8 cellular contexts compared by ENCODE assay signal in genomic region chr10:81873932-81874816, GRCh38. TPM values are rescaled to one million over a fixed set of nuclear protein-coding genes. Genes with fewer than 3 reads are reported as not detected.
DNase-seq lines count a peak whose midpoint lies in the region; FAIRE-seq and TF ChIP-seq lines count a peak whose summit lies in the region.

No MANE protein-coding gene starts in this region.

- no peak for FAIRE-seq in kidney (lab: Jason Lieb, UNC)

- H3K9me3 ChIP-seq in HUES48 (ENCODE audit: control insufficient read depth, insufficient read depth, low read length) (no peaks in the 10 kb centered on the region), mammary epithelial cell (replicated peaks; ENCODE audit: insufficient read depth, low read length) (no peaks in the 10 kb centered on the region), kidney (ENCODE audit: control insufficient read depth in 1 of 2, low read length in 2 of 2) (no peaks in the 10 kb centered on the region), thyroid gland (no peaks in the 10 kb centered on the region)

- H3K27me3 ChIP-seq in HUES48 (ENCODE audit: control insufficient read depth, insufficient read depth, low read length) (peaks cover 58% of the 10 kb centered on the region), mammary epithelial cell (ENCODE audit: insufficient read depth, low read length) (peaks cover 24% of the 10 kb centered on the region), thyroid gland (no peaks in the 10 kb centered on the region)

- H3K36me3 ChIP-seq in HUES48 (ENCODE audit: control insufficient read depth, insufficient read depth, low read length) (no peaks in the 10 kb centered on the region), mammary epithelial cell (ENCODE audit: insufficient read depth, low read length) (no peaks in the 10 kb centered on the region), kidney (ENCODE audit: control insufficient read depth in 1 of 2, insufficient read depth in 2 of 2, low read length in 2 of 2) (no peaks in the 10 kb centered on the region), thyroid gland (no peaks in the 10 kb centered on the region)

- no peak overlapping the region for H2AFZ ChIP-seq in mammary epithelial cell (ENCODE audit: low read depth, low read length)

- no peak overlapping the region for H3K9ac ChIP-seq in HUES48 (ENCODE audit: low read depth, low read length)
- no peak overlapping the region for H3K9ac ChIP-seq in mammary epithelial cell (ENCODE audit: insufficient read depth, low read length)
- H3K9ac ChIP-seq in kidney (ENCODE audit: low read length in 2 of 2), result no peak overlapping the region

- in situ Hi-C loops in mammary epithelial cell (cut with MboI; ENCODE audit: low sequenced_read_pairs in 2 of 2), result no loop called here

- no peak for TF ChIP-seq POLR2A in thyroid gland (IDR thresholded peaks at IDR 0.05)

- 3% methylated on average over 8 of the region's 80 CpGs for WGBS in mammary epithelial cell (ENCODE audit: low coverage, missing lambda C conversion rate)
- WGBS in thyroid gland, 2 donors, result 1% methylated on average over 26 of the region's 80 CpGs; no CpG with 5 or more reads in 1 of the 2 donors

- CTCF ChIA-PET in mammary epithelial cell (lab: Charles Lee; ENCODE audit: low non-redundant PET), result no interaction called here

- H3K4me1 ChIP-seq in HUES48 (ENCODE audit: control insufficient read depth, insufficient read depth, low read length) (peaks cover 33% of the 10 kb centered on the region), mammary epithelial cell (ENCODE audit: insufficient read depth, low read length) (peaks cover 2% of the 10 kb centered on the region), kidney (ENCODE audit: control insufficient read depth in 1 of 2, insufficient read depth in 1 of 2, low read depth in 1 of 2, low read length in 2 of 2) (peaks cover 0 to 10% of the 10 kb centered on the region in 2 donors), thyroid gland (peaks cover 9 to 23% of the 10 kb centered on the region in 2 donors)

- intact Hi-C loops in mammary epithelial cell (cut with micrococcal nuclease), result no loop called here
- intact Hi-C loops in kidney (cut with DNase I), result no loop called here
- intact Hi-C loops in thyroid gland (cut with DNase I), result no loop called here

- H3K4me3 ChIP-seq in HUES48 (ENCODE audit: low read depth, low read length), result peak overlapping the region; percentile 77
- no peak overlapping the region for H3K4me3 ChIP-seq in mammary epithelial cell (replicated peaks in 1 of 3; ENCODE audit: insufficient read depth in 1 of 3, low read depth in 2 of 3, low read length in 3 of 3)
- peak overlapping the region; percentile 32 to 59 for H3K4me3 ChIP-seq in kidney (ENCODE audit: low read length in 2 of 2)
- peak overlapping the region in 1 of 3 donors; percentile 24 for H3K4me3 ChIP-seq in thyroid gland (replicated peaks in 1 of 3)

- DNase-seq in COLO829 (ENCODE audit: low spot score), result peak; percentile 43
- DNase-seq in mammary epithelial cell, result peak; percentile 12
- DNase-seq in kidney, result peak; percentile 88
- DNase-seq in thyroid gland, result peak; percentile 87 to 89
- DNase-seq in activated gamma-delta T cell (lab: John Stamatoyannopoulos, UW), result no peak
- DNase-seq in COR-L47 (lab: John Stamatoyannopoulos, UW), result no peak
- DNase-seq in SHP77 treated with DMSO at 0.1 percent for 48 hours (lab: John Stamatoyannopoulos, UW), result no peak

- no peak overlapping the region for H3K27ac ChIP-seq in HUES48 (ENCODE audit: low read depth, low read length)
- no peak overlapping the region for H3K27ac ChIP-seq in mammary epithelial cell (ENCODE audit: insufficient read depth, low read depth, low read length)
- H3K27ac ChIP-seq in kidney (ENCODE audit: low read depth in 2 of 2, low read length in 2 of 2), result no peak overlapping the region
- no peak overlapping the region for H3K27ac ChIP-seq in thyroid gland

- BruUV-seq in mammary epithelial cell (replicated peaks; lab: Mats Ljungman, UMichigan), result no TSS peak

- peaks cover 2% of the 10 kb centered on the region for H4K20me1 ChIP-seq in mammary epithelial cell (ENCODE audit: insufficient read depth, low read length)

- dilution Hi-C loops in mammary epithelial cell (cut with HindIII; ENCODE audit: low sequenced_read_pairs), result no loop called here

- no peaks in the 10 kb centered on the region for H3K79me2 ChIP-seq in mammary epithelial cell (ENCODE audit: insufficient read depth, low read length)

- TF ChIP-seq CTCF in mammary epithelial cell (conservative IDR thresholded peaks at IDR 0.05 in 1 of 2, IDR thresholded peaks at IDR 0.05 in 1 of 2; ENCODE audit: extremely low read depth in 1 of 2, insufficient read depth in 1 of 2, low read depth in 1 of 2, low read length in 2 of 2) (no peak), kidney (IDR thresholded peaks at IDR 0.05; ENCODE audit: borderline replicate concordance, extremely low read depth, insufficient read depth) (no peak), thyroid gland (IDR thresholded peaks at IDR 0.05) (no peak)

- peak overlapping the region; percentile 23 for H3K4me2 ChIP-seq in mammary epithelial cell (ENCODE audit: insufficient read depth, low read depth, low read length)

RNA-seq across cellular contexts. Expression of gene NRG3, which starts 0.8 kb away (rescaled TPM):
- total RNA-seq in mammary epithelial cell, result not detected
- not detected for polyA plus RNA-seq in mammary epithelial cell
- polyA minus RNA-seq in mammary epithelial cell, result not detected
- total RNA-seq in kidney, result 5.4 TPM
- 0.62 TPM for polyA plus RNA-seq in kidney (ENCODE audit: insufficient read depth, low read depth, low replicate concordance)
- total RNA-seq in thyroid gland, result 1 to 10 TPM in 2 of 4 donors, under 1 TPM in 2; 0.67 to 1.8 (median 1.3) TPM

Comparison
In these comparisons a context has a peak if more than half of its experiments do, and no peak if none do; other contexts are left out.
1. DNase-seq: peak in COLO829 (single experiment), mammary epithelial cell (single experiment), kidney (single experiment) and thyroid gland (2 of 2); none in activated gamma-delta T cell (single experiment), COR-L47 (single experiment) and SHP77 treated with DMSO at 0.1 percent for 48 hours (single experiment).
2. H3K4me3 ChIP-seq: peak in HUES48 (single experiment) and kidney (2 of 2); none in mammary epithelial cell (0 of 3).